22 cellular contexts compared by ENCODE assay signal in the genomic region with DNA sequence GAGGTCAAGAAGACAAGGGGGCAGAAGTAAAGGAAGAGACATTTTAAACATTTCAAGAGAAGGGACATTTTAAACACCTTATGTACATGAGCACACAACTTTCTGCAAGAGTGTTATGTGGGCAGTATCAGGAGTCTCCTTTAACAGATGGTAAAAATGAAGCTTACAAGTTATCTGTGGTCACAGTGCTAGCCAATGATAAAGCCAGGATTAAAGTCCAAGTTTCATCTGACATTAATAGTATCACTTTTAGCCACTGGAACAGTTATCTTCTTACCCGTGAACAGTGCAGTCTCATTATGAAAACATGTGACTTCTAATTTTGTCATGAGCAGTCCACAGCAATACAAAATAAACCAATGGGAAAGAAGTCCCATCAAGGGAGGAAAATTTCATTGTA.
"Had no signal": no experiment of that assay in that cellular context is flagged by ENCODE, and none has a peak within 500 bp of the region (broad histone marks: within the 10 kb centered on the region; RNA-seq: fewer than 3 reads in every experiment).

No MANE protein-coding gene starts in this region.

- H3K27ac Mint-ChIP-seq: mesothelial cell of epicardium; naive thymus-derived CD8-positive, alpha-beta T cell had no signal

- H3K27me3 ChIP-seq: dorsolateral prefrontal cortex, esophagus muscularis mucosa, foreskin keratinocyte, gastroesophageal sphincter, heart left ventricle, left lung had no signal

- H3K4me1 Mint-ChIP-seq: mesothelial cell of epicardium; naive B cell; naive thymus-derived CD8-positive, alpha-beta T cell had no signal

- H3K4me3 ChIP-seq: coronary artery, dorsolateral prefrontal cortex, esophagus muscularis mucosa, gastroesophageal sphincter, heart left ventricle, left lung, lower lobe of right lung, mucosa of descending colon had no signal

- H3K36me3 ChIP-seq: esophagus muscularis mucosa, gastroesophageal sphincter, heart left ventricle, left lung, lower lobe of right lung had no signal

- H3K36me3 Mint-ChIP-seq: mesothelial cell of epicardium; naive B cell; naive thymus-derived CD8-positive, alpha-beta T cell had no signal

- H3K4me3 Mint-ChIP-seq: mesothelial cell of epicardium; naive B cell; naive thymus-derived CD8-positive, alpha-beta T cell had no signal

- H3K9me3 ChIP-seq: esophagus muscularis mucosa, gastroesophageal sphincter, left lung, lower lobe of right lung, mucosa of descending colon had no signal

- DNase-seq: dermis blood vessel endothelial cell; dorsolateral prefrontal cortex; effector CD4-positive, alpha-beta T cell; effector memory CD4-positive, alpha-beta T cell; foreskin keratinocyte; heart left ventricle; hippocampal formation; left cardiac atrium; left lung; left ventricle myocardium superior; lower lobe of right lung; mesenchymal stem cell; mucosa of descending colon; naive B cell; naive thymus-derived CD8-positive, alpha-beta T cell had no signal

- H3K4me1 ChIP-seq: esophagus muscularis mucosa, foreskin keratinocyte, gastroesophageal sphincter, heart left ventricle, left lung, lower lobe of right lung had no signal

- FAIRE-seq: endothelial cell of umbilical vein, islet of Langerhans, keratinocyte had no signal

- H3K27ac ChIP-seq: coronary artery, dorsolateral prefrontal cortex, esophagus muscularis mucosa, foreskin keratinocyte, gastroesophageal sphincter, heart left ventricle, left lung, lower lobe of right lung had no signal

- H3K27me3 Mint-ChIP-seq: naive B cell; naive thymus-derived CD8-positive, alpha-beta T cell had no signal

- ATAC-seq: foreskin keratinocyte; gastroesophageal sphincter; heart left ventricle; left cardiac atrium; left lung; left ventricle myocardium superior; lower lobe of right lung; mucosa of descending colon; naive thymus-derived CD8-positive, alpha-beta T cell had no signal
